21 cellular contexts compared by ENCODE assay signal in the genomic region with DNA sequence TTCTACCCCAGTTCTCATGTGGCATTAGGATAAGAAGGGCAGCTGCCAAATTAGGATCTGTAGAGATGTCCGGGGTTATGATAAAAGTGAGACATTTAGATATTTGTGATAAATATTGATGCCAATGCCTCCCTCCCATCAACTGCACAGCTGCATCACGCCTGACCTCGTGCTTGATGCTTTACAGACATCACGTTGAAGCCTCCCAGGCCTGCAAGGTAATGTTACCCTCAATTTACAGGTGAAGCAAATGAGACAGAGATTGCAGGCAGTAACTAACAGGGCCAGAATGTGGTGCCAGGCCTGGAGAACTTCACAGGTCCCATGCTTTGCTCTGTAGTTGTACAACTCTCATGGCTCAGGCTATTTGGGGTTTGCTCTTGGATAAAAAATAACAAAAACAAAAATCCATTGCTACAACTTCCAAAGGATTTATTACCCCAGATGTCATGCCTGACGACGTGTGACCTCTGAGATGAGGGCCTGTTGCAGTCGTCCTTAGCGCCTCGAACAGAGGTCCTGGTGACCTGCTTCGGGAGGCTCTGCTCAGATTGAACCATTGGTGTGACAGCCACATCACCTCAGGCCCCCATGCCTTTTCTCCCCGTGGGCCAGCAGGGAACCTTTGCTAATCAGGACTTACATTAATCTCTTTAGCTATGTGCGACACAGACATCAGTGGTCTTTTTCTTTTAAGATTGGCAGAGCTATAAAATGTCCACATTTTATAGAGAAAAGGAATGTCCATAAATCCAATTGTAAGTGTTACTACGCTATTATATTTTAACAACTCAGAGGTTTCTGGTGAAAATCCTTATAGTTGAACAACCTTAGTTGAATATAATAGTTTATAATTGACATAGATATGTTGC.
A peak's percentile ranks its signal among the peaks of the same experiment; 100 is the strongest.
DNase-seq lines count a peak whose midpoint lies in the region; ATAC-seq, FAIRE-seq and TF ChIP-seq lines count a peak whose summit lies in the region.
"Had no signal": no experiment of that assay in that cellular context is flagged by ENCODE, and none has a peak within 500 bp of the region (broad histone marks: within the 10 kb centered on the region; RNA-seq: fewer than 3 reads in every experiment).

No MANE protein-coding gene starts in this region.

- H3K4me3 Mint-ChIP-seq in nephron: no peak overlapping the region
- H3K4me3 Mint-ChIP-seq: CD4-positive, CD25-positive, alpha-beta regulatory T cell; GM23338 had no signal

- no peak overlapping the region for H2BK5ac ChIP-seq in neuronal stem cell (ENCODE audit: low read length)

- H2AK5ac ChIP-seq in neuronal stem cell (ENCODE audit: low read depth, low read length): no peak overlapping the region

- H4K91ac ChIP-seq in neuronal stem cell (ENCODE audit: low read depth, low read length, poor library complexity): no peak overlapping the region

- DNase-seq in HEK293T (ENCODE audit: extremely low spot score) (no peak), neuronal stem cell (ENCODE audit: low spot score) (no peak), amniotic stem cell (lab: John Stamatoyannopoulos, UW) (no peak), NOMO-1 treated with dmso at 0.1 percent for 144 hours (lab: John Stamatoyannopoulos, UW; ENCODE audit: unreplicated experiment) (no peak)
- DNase-seq: 8988T; ACHN; BE2C; C1 segment of cervical spinal cord; CD4-positive, CD25-positive, alpha-beta regulatory T cell; CD8-positive, alpha-beta memory T cell; COR-L47 had no signal

- no peaks in the 10 kb centered on the region for H3K36me3 ChIP-seq in neuronal stem cell (replicated peaks in 1 of 2; ENCODE audit: control insufficient read depth in 2 of 2, insufficient read depth in 2 of 2, low read length in 2 of 2)
- H3K36me3 ChIP-seq: BE2C had no signal

- H4K8ac ChIP-seq in neuronal stem cell (ENCODE audit: low read depth, low read length): no peak overlapping the region

- no peaks in the 10 kb centered on the region for H3K79me1 ChIP-seq in neuronal stem cell (ENCODE audit: low read depth, low read length)

- no peak overlapping the region for H3K14ac ChIP-seq in neuronal stem cell (ENCODE audit: low read length)

- H3K9me3 Mint-ChIP-seq in nephron: no peaks in the 10 kb centered on the region
- H3K9me3 Mint-ChIP-seq: GM23338 had no signal

- ATAC-seq in HG03565 (IDR thresholded peaks at IDR 0.05; ENCODE audit: unreplicated experiment): no peak
- ATAC-seq: GM23338, HCT116 had no signal

- peak; percentile 44 for FAIRE-seq in A204.1 (lab: Jason Lieb, UNC)
- FAIRE-seq: G401.6, GM12892, GM18507, H54 had no signal

- peaks cover 5% of the 10 kb centered on the region for H3K27me3 Mint-ChIP-seq in nephron (ENCODE audit: low read depth)
- H3K27me3 Mint-ChIP-seq: CD4-positive, CD25-positive, alpha-beta regulatory T cell had no signal

- TF ChIP-seq CTCF in nephron (IDR thresholded peaks at IDR 0.05; ENCODE audit: unreplicated experiment in 3 of 3): no peak

- no peak overlapping the region for H3K23ac ChIP-seq in neuronal stem cell (ENCODE audit: low read depth, low read length, poor library complexity)

- CTCF ChIA-PET in HEK293T (lab: Yijun Ruan, JAX): no interaction called here

- H3K27me3 ChIP-seq in neuronal stem cell (ENCODE audit: control insufficient read depth in 3 of 3, insufficient read depth in 3 of 3, low read depth in 1 of 3, low read length in 3 of 3): no peaks in the 10 kb centered on the region
- H3K27me3 ChIP-seq: BE2C had no signal

- no peak overlapping the region for H2BK12ac ChIP-seq in neuronal stem cell (ENCODE audit: low read length)

- H2BK15ac ChIP-seq in neuronal stem cell (ENCODE audit: low read length): peak overlapping the region; percentile 19

- peak overlapping the region in 2 of 3 experiments; percentile 38 to 50 for H3K27ac Mint-ChIP-seq in nephron
- H3K27ac Mint-ChIP-seq: CD4-positive, CD25-positive, alpha-beta regulatory T cell; CD8-positive, alpha-beta memory T cell had no signal

- no peak overlapping the region for H2AFZ ChIP-seq in neuronal stem cell (ENCODE audit: low read length)

- H3K27ac ChIP-seq in neuronal stem cell (replicated peaks; ENCODE audit: low read length): no peak overlapping the region
- H3K27ac ChIP-seq: HL-60 had no signal

- WGBS in neuronal stem cell (ENCODE audit: extremely low coverage in 2 of 2, insufficient read length in 2 of 2, insufficient replicate concordance in 1 of 2), 2 donors: no CpG with 5 or more reads among the region's 13 CpGs

- peak overlapping the region; percentile 77 for H3K18ac ChIP-seq in neuronal stem cell (ENCODE audit: low read length)

- no peak overlapping the region for H3K4me2 ChIP-seq in neuronal stem cell (ENCODE audit: insufficient read depth, low read length, poor library complexity, severe bottlenecking)
- H3K4me2 ChIP-seq: GM23338 had no signal

- POLR2A ChIA-PET in HEK293T (lab: Yijun Ruan, JAX): no interaction called here

- no peaks in the 10 kb centered on the region for H3K36me3 Mint-ChIP-seq in nephron (ENCODE audit: low read depth)
- H3K36me3 Mint-ChIP-seq: CD4-positive, CD25-positive, alpha-beta regulatory T cell; CD8-positive, alpha-beta memory T cell had no signal

- no peaks in the 10 kb centered on the region for H3K9me3 ChIP-seq in neuronal stem cell (replicated peaks in 1 of 2; ENCODE audit: control insufficient read depth in 2 of 2, insufficient read depth in 1 of 2, low read depth in 1 of 2, low read length in 2 of 2)
- H3K9me3 ChIP-seq: BE2C had no signal

- H2BK120ac ChIP-seq in neuronal stem cell (ENCODE audit: low read depth, low read length): no peak overlapping the region

- H3K4me1 ChIP-seq in neuronal stem cell (ENCODE audit: control insufficient read depth in 2 of 2, insufficient read depth in 1 of 2, low read depth in 1 of 2, low read length in 2 of 2): peaks cover 7 to 15% of the 10 kb centered on the region in 2 donors
- H3K4me1 ChIP-seq: BE2C had no signal

- H3K9ac ChIP-seq in neuronal stem cell (ENCODE audit: low read depth, low read length, poor library complexity): no peak overlapping the region

- H3K4me3 ChIP-seq in neuronal stem cell (ENCODE audit: low read length in 2 of 2): no peak overlapping the region
- H3K4me3 ChIP-seq: GM23338 had no signal

- peaks cover 59% of the 10 kb centered on the region for H3K4me1 Mint-ChIP-seq in nephron
- H3K4me1 Mint-ChIP-seq: CD4-positive, CD25-positive, alpha-beta regulatory T cell; CD8-positive, alpha-beta memory T cell had no signal

- H3K4ac ChIP-seq in neuronal stem cell (ENCODE audit: low read length): no peak overlapping the region

TF ChIP-seq in HEK293T, 16 proteins besides CTCF, POLR2A, EP300 and RAD21:
- TF ChIP-seq CTBP1 (IDR thresholded peaks at IDR 0.05; ENCODE audit: borderline replicate concordance) (no peak), SP1 (IDR thresholded peaks at IDR 0.05) (no peak), TARDBP (IDR thresholded peaks at IDR 0.05) (no peak), ARNT (IDR thresholded peaks at IDR 0.05) (no peak), FOXA1 (IDR thresholded peaks at IDR 0.05) (no peak), L3MBTL2 (conservative IDR thresholded peaks at IDR 0.05) (peak; percentile 31; the same call in 1 of the 2 replicates), HDGF (IDR thresholded peaks at IDR 0.05; ENCODE audit: borderline replicate concordance) (no peak)
- TF ChIP-seq, protein P1, sequence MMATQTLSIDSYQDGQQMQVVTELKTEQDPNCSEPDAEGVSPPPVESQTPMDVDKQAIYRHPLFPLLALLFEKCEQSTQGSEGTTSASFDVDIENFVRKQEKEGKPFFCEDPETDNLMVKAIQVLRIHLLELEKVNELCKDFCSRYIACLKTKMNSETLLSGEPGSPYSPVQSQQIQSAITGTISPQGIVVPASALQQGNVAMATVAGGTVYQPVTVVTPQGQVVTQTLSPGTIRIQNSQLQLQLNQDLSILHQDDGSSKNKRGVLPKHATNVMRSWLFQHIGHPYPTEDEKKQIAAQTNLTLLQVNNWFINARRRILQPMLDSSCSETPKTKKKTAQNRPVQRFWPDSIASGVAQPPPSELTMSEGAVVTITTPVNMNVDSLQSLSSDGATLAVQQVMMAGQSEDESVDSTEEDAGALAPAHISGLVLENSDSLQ (IDR thresholded peaks at IDR 0.05): peak; percentile 81
